In genomic region chr9:35907732-35908483, GRCh38 we compare ENCODE assay signal across 1 cellular context.
TF ChIP-seq lines count a peak whose summit lies in the region.

No MANE protein-coding gene starts in this region.

TF ChIP-seq in HEK293, 187 proteins besides CTCF, POLR2A, EP300 and RAD21 (continued from another document):
- TF ChIP-seq REST (tag by site-specific recombination; IDR thresholded peaks at IDR 0.05) = no peak
- no peak for TF ChIP-seq ELK4 (IDR thresholded peaks at IDR 0.05; ENCODE audit: borderline replicate concordance, low read depth, low read length)
- TF ChIP-seq ZNF664 (tag by site-specific recombination; IDR thresholded peaks at IDR 0.05) = no peak
- no peak for TF ChIP-seq OSR2 (tag by site-specific recombination; IDR thresholded peaks at IDR 0.05)
- TF ChIP-seq ZNF626 (tag by site-specific recombination; IDR thresholded peaks at IDR 0.05) = no peak
- no peak for TF ChIP-seq ZNF48 (tag by site-specific recombination; IDR thresholded peaks at IDR 0.05)
- TF ChIP-seq ZNF776 (tag by site-specific recombination; IDR thresholded peaks at IDR 0.05; ENCODE audit: borderline replicate concordance) = no peak
- TF ChIP-seq ZNF19 (tag by site-specific recombination; IDR thresholded peaks at IDR 0.05; ENCODE audit: low read depth) = no peak
- no peak for TF ChIP-seq ZNF785 (tag by site-specific recombination; IDR thresholded peaks at IDR 0.05)
- no peak for TF ChIP-seq ZNF114 (tag by site-specific recombination; IDR thresholded peaks at IDR 0.05)
- no peak for TF ChIP-seq ZNF473 (tag by site-specific recombination; IDR thresholded peaks at IDR 0.05)
- TF ChIP-seq ZNF18 (tag by site-specific recombination; IDR thresholded peaks at IDR 0.05) = peak; percentile 92
- no peak for TF ChIP-seq SETDB1 (IDR thresholded peaks at IDR 0.05; ENCODE audit: insufficient read length, low read length)
- no peak for TF ChIP-seq ATF2 (tag by site-specific recombination; IDR thresholded peaks at IDR 0.05; ENCODE audit: low read depth)
- TF ChIP-seq ZNF175 (tag by site-specific recombination; IDR thresholded peaks at IDR 0.05) = no peak
- no peak for TF ChIP-seq ZNF544 (tag by site-specific recombination; IDR thresholded peaks at IDR 0.05)
- TF ChIP-seq ZNF521 (tag by site-specific recombination; IDR thresholded peaks at IDR 0.05) = no peak
- no peak for TF ChIP-seq ZNF670 (tag by site-specific recombination; IDR thresholded peaks at IDR 0.05; ENCODE audit: low read depth)
- TF ChIP-seq KLF16 (tag by site-specific recombination; IDR thresholded peaks at IDR 0.05) = no peak
- no peak for TF ChIP-seq ZNF629 (tag by site-specific recombination; IDR thresholded peaks at IDR 0.05)
- TF ChIP-seq ZNF394 (tag by site-specific recombination; IDR thresholded peaks at IDR 0.05; ENCODE audit: borderline replicate concordance) = no peak
- no peak for TF ChIP-seq ZNF510 (tag by site-specific recombination; IDR thresholded peaks at IDR 0.05; ENCODE audit: insufficient replicate concordance)
- TF ChIP-seq ZNF580 (tag by site-specific recombination; IDR thresholded peaks at IDR 0.05) = no peak
- no peak for TF ChIP-seq ZNF513 (tag by site-specific recombination; IDR thresholded peaks at IDR 0.05)
- no peak for TF ChIP-seq ZNF658 (tag by site-specific recombination; IDR thresholded peaks at IDR 0.05)
- TF ChIP-seq ZNF140 (tag by site-specific recombination; IDR thresholded peaks at IDR 0.05) = no peak
- TF ChIP-seq SALL2 (tag by site-specific recombination; IDR thresholded peaks at IDR 0.05; ENCODE audit: borderline replicate concordance) = no peak
- no peak for TF ChIP-seq ZNF623 (tag by site-specific recombination; IDR thresholded peaks at IDR 0.05)
- no peak for TF ChIP-seq ZNF350 (tag by site-specific recombination; IDR thresholded peaks at IDR 0.05)
- TF ChIP-seq HIC1 (tag by site-specific recombination; IDR thresholded peaks at IDR 0.05) = no peak
- TF ChIP-seq KLF8 (tag by site-specific recombination; IDR thresholded peaks at IDR 0.05) = no peak
- no peak for TF ChIP-seq ZNF274 (IDR thresholded peaks at IDR 0.05; ENCODE audit: low read length)
- TF ChIP-seq ZNF274 (tag by site-specific recombination; IDR thresholded peaks at IDR 0.05; ENCODE audit: borderline replicate concordance) = no peak
- no peak for TF ChIP-seq ZNF391 (tag by site-specific recombination; IDR thresholded peaks at IDR 0.05; ENCODE audit: borderline replicate concordance, low read depth)
- TF ChIP-seq ZNF423 (tag by site-specific recombination; IDR thresholded peaks at IDR 0.05) = no peak
- TF ChIP-seq ZNF549 (tag by site-specific recombination; IDR thresholded peaks at IDR 0.05) = no peak
- TF ChIP-seq ZNF791 (tag by site-specific recombination; IDR thresholded peaks at IDR 0.05) = no peak
